18 cellular contexts compared by ENCODE assay signal in genomic region chr4:128688025-128688721, GRCh38.
"Had no signal": no experiment of that assay in that cellular context is flagged by ENCODE, and none has a peak within 500 bp of the region (broad histone marks: within the 10 kb centered on the region; RNA-seq: fewer than 3 reads in every experiment).

No MANE protein-coding gene starts in this region.

- H3K36me3 ChIP-seq: esophagus muscularis mucosa, gastroesophageal sphincter, sigmoid colon, transverse colon had no signal

- H3K9me3 ChIP-seq: esophagus muscularis mucosa, gastroesophageal sphincter, sigmoid colon, testis, transverse colon had no signal

- FAIRE-seq: colon, kidney had no signal

- DNase-seq: effector memory CD8-positive, alpha-beta T cell; foreskin fibroblast; kidney; naive thymus-derived CD8-positive, alpha-beta T cell; posterior cingulate gyrus; sigmoid colon; stimulated activated CD4-positive, alpha-beta T cell treated with anti-CD3 and anti-CD28 coated beads, Interleukin-4, amount 100 ng/mL, for 24 hours; testis; transverse colon had no signal

- H3K27ac Mint-ChIP-seq: dendritic cell treated with granulocyte-macrophage colony-stimulating factor and Interleukin-4, amounts not matched to agents 40 ng/mL and 50 ng/mL, for 4 days; effector memory CD8-positive, alpha-beta T cell; naive thymus-derived CD8-positive, alpha-beta T cell; stimulated activated memory B cell treated with anti-CD40 and anti-IgM and Interleukin-4, amounts not matched to agents 10 μg/mL and 1 μg/mL and 100 μg/mL, for 72 hours; stimulated activated naive CD8-positive, alpha-beta T cell treated with anti-CD3 and anti-CD28 coated beads, Interleukin-15, Interleukin-2, amounts not matched to agents 100 ng/mL and 50 ng/mL, for 24 hours had no signal

- H3K4me1 ChIP-seq: esophagus muscularis mucosa, gastroesophageal sphincter, testis had no signal

- H3K36me3 Mint-ChIP-seq: stimulated activated memory B cell treated with anti-CD40 and anti-IgM and Interleukin-4, amounts not matched to agents 10 μg/mL and 1 μg/mL and 100 μg/mL, for 72 hours had no signal

- H3K27me3 ChIP-seq: esophagus muscularis mucosa, gastroesophageal sphincter, sigmoid colon, testis, transverse colon had no signal

- ATAC-seq: effector memory CD8-positive, alpha-beta T cell; gastroesophageal sphincter; naive thymus-derived CD8-positive, alpha-beta T cell; stimulated activated memory B cell treated with anti-CD40 and anti-IgM and Interleukin-4, amounts not matched to agents 10 μg/mL and 1 μg/mL and 100 μg/mL, for 72 hours had no signal

- H3K4me3 Mint-ChIP-seq: dendritic cell treated with granulocyte-macrophage colony-stimulating factor and Interleukin-4, amounts not matched to agents 40 ng/mL and 50 ng/mL, for 4 days; effector memory CD8-positive, alpha-beta T cell; naive thymus-derived CD8-positive, alpha-beta T cell; neural crest cell; stimulated activated memory B cell treated with anti-CD40 and anti-IgM and Interleukin-4, amounts not matched to agents 10 μg/mL and 1 μg/mL and 100 μg/mL, for 72 hours; stimulated activated naive CD8-positive, alpha-beta T cell treated with anti-CD3 and anti-CD28 coated beads, Interleukin-15, Interleukin-2, amounts not matched to agents 100 ng/mL and 50 ng/mL, for 24 hours had no signal

- H3K27me3 Mint-ChIP-seq: dendritic cell treated with granulocyte-macrophage colony-stimulating factor and Interleukin-4, amounts not matched to agents 40 ng/mL and 50 ng/mL, for 4 days had no signal

- H3K4me1 Mint-ChIP-seq: naive thymus-derived CD8-positive, alpha-beta T cell had no signal

- H3K9me3 Mint-ChIP-seq: effector memory CD8-positive, alpha-beta T cell; naive thymus-derived CD8-positive, alpha-beta T cell; stimulated activated memory B cell treated with anti-CD40 and anti-IgM and Interleukin-4, amounts not matched to agents 10 μg/mL and 1 μg/mL and 100 μg/mL, for 72 hours; stimulated activated naive CD8-positive, alpha-beta T cell treated with anti-CD3 and anti-CD28 coated beads, Interleukin-15, Interleukin-2, amounts not matched to agents 100 ng/mL and 50 ng/mL, for 24 hours had no signal

- H3K27ac ChIP-seq: epithelial cell of prostate, esophagus muscularis mucosa, gastroesophageal sphincter, skin epidermis, testis had no signal

- H3K4me3 ChIP-seq: esophagus muscularis mucosa, gastroesophageal sphincter, sigmoid colon, skin epidermis, testis, transverse colon had no signal
